8 cellular contexts compared by ENCODE assay signal in genomic region chr5:98933446-98934072, GRCh38. TPM values are rescaled to one million over a fixed set of nuclear protein-coding genes. Genes with fewer than 3 reads are reported as not detected.
DNase-seq lines count a peak whose midpoint lies in the region; ATAC-seq and TF ChIP-seq lines count a peak whose summit lies in the region.

No MANE protein-coding gene starts in this region.

- H3K27ac Mint-ChIP-seq in activated CD4-positive, alpha-beta memory T cell treated with anti-CD3 and anti-CD28 coated beads for 36 hours = peak overlapping the region; percentile 93
- H3K27ac Mint-ChIP-seq in stimulated activated memory B cell treated with anti-CD40 and anti-IgM and Interleukin-4, amounts not matched to agents 10 μg/mL and 1 μg/mL and 100 μg/mL, for 72 hours = peak overlapping the region; percentile 95

- H3K36me3 Mint-ChIP-seq in activated CD4-positive, alpha-beta memory T cell treated with anti-CD3 and anti-CD28 coated beads for 36 hours = peaks cover 13% of the 10 kb centered on the region
- peaks cover 5% of the 10 kb centered on the region for H3K36me3 Mint-ChIP-seq in stimulated activated memory B cell treated with anti-CD40 and anti-IgM and Interleukin-4, amounts not matched to agents 10 μg/mL and 1 μg/mL and 100 μg/mL, for 72 hours

- peaks cover 7 to 77% (median 53%) of the 10 kb centered on the region in 9 donors for H3K4me1 ChIP-seq in heart right ventricle

- 76 to 89% methylated on average over 5 of the region's 5 CpGs for WGBS in heart right ventricle, 2 donors

- no peaks in the 10 kb centered on the region for H3K9me3 Mint-ChIP-seq in activated CD4-positive, alpha-beta memory T cell treated with anti-CD3 and anti-CD28 coated beads for 36 hours
- H3K9me3 Mint-ChIP-seq in stimulated activated memory B cell treated with anti-CD40 and anti-IgM and Interleukin-4, amounts not matched to agents 10 μg/mL and 1 μg/mL and 100 μg/mL, for 72 hours = peaks cover 3% of the 10 kb centered on the region

- H3K4me1 Mint-ChIP-seq in activated CD4-positive, alpha-beta memory T cell treated with anti-CD3 and anti-CD28 coated beads for 36 hours (ENCODE audit: low read depth) = peaks cover 72% of the 10 kb centered on the region
- peaks cover 35% of the 10 kb centered on the region for H3K4me1 Mint-ChIP-seq in stimulated activated memory B cell treated with anti-CD40 and anti-IgM and Interleukin-4, amounts not matched to agents 10 μg/mL and 1 μg/mL and 100 μg/mL, for 72 hours

- TF ChIP-seq CTCF in heart right ventricle (IDR thresholded peaks at IDR 0.05) = no peak

- intact Hi-C loops in heart right ventricle (cut with DNase I) = no loop called here
- intact Hi-C loops in left ventricle myocardium superior (cut with micrococcal nuclease) = no loop called here
- intact Hi-C loops in activated CD4-positive, alpha-beta memory T cell treated with anti-CD3 and anti-CD28 coated beads for 36 hours (cut with micrococcal nuclease) = no loop called here

- POLR2A ChIA-PET in activated CD4-positive, alpha-beta memory T cell treated with anti-CD3 and anti-CD28 coated beads for 36 hours (lab: Charles Lee) = interaction anchor here (0.6 to 1.2 kb wide), 2 partner anchors 11 to 94 kb away, joined by 3 read pairs; no protein-coding TSS in a partner anchor

- no peaks in the 10 kb centered on the region for H3K27me3 Mint-ChIP-seq in activated CD4-positive, alpha-beta memory T cell treated with anti-CD3 and anti-CD28 coated beads for 36 hours
- H3K27me3 Mint-ChIP-seq in stimulated activated memory B cell treated with anti-CD40 and anti-IgM and Interleukin-4, amounts not matched to agents 10 μg/mL and 1 μg/mL and 100 μg/mL, for 72 hours = no peaks in the 10 kb centered on the region

- H3K36me3 ChIP-seq in heart right ventricle = peaks cover 0 to 33% (median 0%) of the 10 kb centered on the region in 9 donors

- H3K27me3 ChIP-seq in heart right ventricle = no peaks in the 10 kb centered on the region

- no peaks in the 10 kb centered on the region for H3K9me3 ChIP-seq in heart right ventricle

- DNase-seq in heart right ventricle (no peak), left ventricle myocardium superior (no peak), middle frontal gyrus (ENCODE audit: extremely low spot score, low spot score) (no peak), NCI-H748 treated with DMSO at 0.1 percent for 48 hours (lab: John Stamatoyannopoulos, UW) (no peak), SW480 (ENCODE audit: low spot score) (no peak)
- peak; percentile 39 for DNase-seq in activated CD4-positive, alpha-beta memory T cell treated with anti-CD3 and anti-CD28 coated beads for 36 hours

- no peak overlapping the region for H3K4me3 ChIP-seq in heart right ventricle

- ATAC-seq in heart right ventricle (no peak), left ventricle myocardium superior (no peak), HG03097 (IDR thresholded peaks at IDR 0.05; ENCODE audit: low FRiP score, unreplicated experiment) (peak; percentile 31)
- peak; percentile 18 for ATAC-seq in stimulated activated memory B cell treated with anti-CD40 and anti-IgM and Interleukin-4, amounts not matched to agents 10 μg/mL and 1 μg/mL and 100 μg/mL, for 72 hours

- H3K4me3 Mint-ChIP-seq in activated CD4-positive, alpha-beta memory T cell treated with anti-CD3 and anti-CD28 coated beads for 36 hours = peak overlapping the region; percentile 38
- peak overlapping the region; percentile 52 for H3K4me3 Mint-ChIP-seq in stimulated activated memory B cell treated with anti-CD40 and anti-IgM and Interleukin-4, amounts not matched to agents 10 μg/mL and 1 μg/mL and 100 μg/mL, for 72 hours

- CTCF ChIA-PET in activated CD4-positive, alpha-beta memory T cell treated with anti-CD3 and anti-CD28 coated beads for 36 hours (lab: Charles Lee) = interaction anchor here (0.7 to 1.0 kb wide), 3 partner anchors 9 to 127 kb away, joined by 3 to 4 read pairs (median 3); no protein-coding TSS in a partner anchor

- peak overlapping the region in 7 of 10 donors; percentile 1 to 77 (median 30) for H3K27ac ChIP-seq in heart right ventricle

RNA-seq across cellular contexts. Expression of gene CHD1, which starts 4.8 kb away (rescaled TPM):
- total RNA-seq in heart right ventricle (10 to 100 TPM in 9 of 10 donors, 1 to 10 TPM in 1; 9.9 to 19.6 (median 15.1) TPM), left ventricle myocardium superior (11.5 TPM)
- polyA plus RNA-seq in heart right ventricle = 10 to 100 TPM in 1 of 2 donors, 1 to 10 TPM in 1; 6.5 to 20.4 TPM
- 10 to 100 TPM; 50.1 to 53.4 TPM for total RNA-seq in activated CD4-positive, alpha-beta memory T cell treated with anti-CD3 and anti-CD28 coated beads for 36 hours

Comparison
In these comparisons a context has a peak if more than half of its experiments do, and no peak if none do; other contexts are left out.
1. ATAC-seq: peak in HG03097 (single experiment) and stimulated activated memory B cell treated with anti-CD40 and anti-IgM and Interleukin-4, amounts not matched to agents 10 μg/mL and 1 μg/mL and 100 μg/mL, for 72 hours (single experiment); none in heart right ventricle (0 of 8) and left ventricle myocardium superior (single experiment).